In genomic region chr12:13371367-13371766, GRCh38 we compare ENCODE assay signal across 21 cellular contexts.
"Had no signal": no experiment of that assay in that cellular context is flagged by ENCODE, and none has a peak within 500 bp of the region (broad histone marks: within the 10 kb centered on the region; RNA-seq: fewer than 3 reads in every experiment).

No MANE protein-coding gene starts in this region.

- H3K27me3 Mint-ChIP-seq: IgD-negative memory B cell had no signal

- H3K9me3 Mint-ChIP-seq: IgD-negative memory B cell had no signal

- ATAC-seq: Panc1, SK-N-SH treated with all-trans-retinoic acid at 6 μM for 48 hours had no signal

- H3K27me3 ChIP-seq: MG63 had no signal

- H3K36me3 ChIP-seq: MG63 had no signal

- H3K36me3 Mint-ChIP-seq: IgD-negative memory B cell had no signal

- H3K27ac ChIP-seq: HL-60, RWPE1 had no signal

- H3K4me3 ChIP-seq: MG63 had no signal

- H3K4me3 Mint-ChIP-seq: IgD-negative memory B cell had no signal

- H3K9me3 ChIP-seq: MG63 had no signal

- H3K27ac Mint-ChIP-seq: IgD-negative memory B cell had no signal

- DNase-seq: Karpas-422, KG1, MG63, NCI-H1092, NCI-H1105 treated with DMSO at 0.1 percent for 48 hours, NCI-H1417 treated with DMSO at 0.1 percent for 48 hours, NCI-H146, NCI-H1694 treated with DMSO at 0.1 percent for 48 hours, NCI-H1930, NCI-H2081, NCI-H2107, NCI-H2227 treated with DMSO at 0.1 percent for 48 hours, NCI-H524 treated with DMSO at 0.1 percent for 48 hours, NCI-H69, NCI-H774, SHP77 had no signal
